10 cellular contexts compared by ENCODE assay signal in genomic region chr3:183826448-183826847, GRCh38. TPM values are rescaled to one million over a fixed set of nuclear protein-coding genes. Genes with fewer than 3 reads are reported as not detected.
DNase-seq lines count a peak whose midpoint lies in the region; ATAC-seq and TF ChIP-seq lines count a peak whose summit lies in the region.
"Had no signal": no experiment of that assay in that cellular context is flagged by ENCODE, and none has a peak within 500 bp of the region (broad histone marks: within the 10 kb centered on the region; RNA-seq: fewer than 3 reads in every experiment).

No MANE protein-coding gene starts in this region.

- H3K36me3 ChIP-seq in heart right ventricle: peaks cover 0 to 38% (median 0%) of the 10 kb centered on the region in 9 donors

- H3K36me3 Mint-ChIP-seq in activated CD8-positive, alpha-beta memory T cell treated with anti-CD3 and anti-CD28 coated beads, Interleukin-2, amount 10 ng/mL, durations not matched to agents 7 days and 5 days: no peaks in the 10 kb centered on the region
- H3K36me3 Mint-ChIP-seq in WTC11: no peaks in the 10 kb centered on the region; the same call in 1 of the 2 replicates
- peaks cover 32% of the 10 kb centered on the region for H3K36me3 Mint-ChIP-seq in stimulated activated memory B cell treated with anti-CD40 and anti-IgM and Interleukin-4, amounts not matched to agents 10 μg/mL and 1 μg/mL and 100 μg/mL, for 72 hours

- no peak overlapping the region for H3K4me3 ChIP-seq in heart right ventricle

- H3K9me3 ChIP-seq in heart right ventricle: no peaks in the 10 kb centered on the region

- H3K4me1 ChIP-seq in heart right ventricle: peaks cover 7 to 32% (median 16%) of the 10 kb centered on the region in 9 donors

- TF ChIP-seq CTCF in WTC11 (IDR thresholded peaks at IDR 0.05): no peak
- no peak for TF ChIP-seq CTCF in heart right ventricle (IDR thresholded peaks at IDR 0.05)

- H3K4me3 Mint-ChIP-seq in activated CD8-positive, alpha-beta memory T cell treated with anti-CD3 and anti-CD28 coated beads, Interleukin-2, amount 10 ng/mL, durations not matched to agents 7 days and 5 days: peak overlapping the region; percentile 54
- peak overlapping the region; percentile 65 for H3K4me3 Mint-ChIP-seq in WTC11
- H3K4me3 Mint-ChIP-seq in stimulated activated memory B cell treated with anti-CD40 and anti-IgM and Interleukin-4, amounts not matched to agents 10 μg/mL and 1 μg/mL and 100 μg/mL, for 72 hours: no peak overlapping the region

- peaks cover 15% of the 10 kb centered on the region for H3K4me1 Mint-ChIP-seq in activated CD8-positive, alpha-beta memory T cell treated with anti-CD3 and anti-CD28 coated beads, Interleukin-2, amount 10 ng/mL, durations not matched to agents 7 days and 5 days
- peaks cover 27% of the 10 kb centered on the region for H3K4me1 Mint-ChIP-seq in WTC11
- peaks cover 16% of the 10 kb centered on the region for H3K4me1 Mint-ChIP-seq in stimulated activated memory B cell treated with anti-CD40 and anti-IgM and Interleukin-4, amounts not matched to agents 10 μg/mL and 1 μg/mL and 100 μg/mL, for 72 hours

- peaks cover 0 to 10% (median 0%) of the 10 kb centered on the region in 7 donors for H3K27me3 ChIP-seq in heart right ventricle

- H3K9me3 Mint-ChIP-seq in activated CD8-positive, alpha-beta memory T cell treated with anti-CD3 and anti-CD28 coated beads, Interleukin-2, amount 10 ng/mL, durations not matched to agents 7 days and 5 days (ENCODE audit: low read depth): no peaks in the 10 kb centered on the region
- H3K9me3 Mint-ChIP-seq in WTC11: no peaks in the 10 kb centered on the region
- H3K9me3 Mint-ChIP-seq in stimulated activated memory B cell treated with anti-CD40 and anti-IgM and Interleukin-4, amounts not matched to agents 10 μg/mL and 1 μg/mL and 100 μg/mL, for 72 hours: no peaks in the 10 kb centered on the region
- H3K9me3 Mint-ChIP-seq: activated naive CD4-positive, alpha-beta T cell treated with anti-CD3 and anti-CD28 coated beads, Interleukin-2, amount 50 U/mL, for 72 hours had no signal

- POLR2A ChIA-PET in WTC11 (lab: Charles Lee): no interaction called here

- ATAC-seq in activated CD8-positive, alpha-beta memory T cell treated with anti-CD3 and anti-CD28 coated beads, Interleukin-2, amount 10 ng/mL, durations not matched to agents 7 days and 5 days: no peak
- ATAC-seq in WTC11: no peak
- peak in 6 of 8 donors; percentile 30 to 64 (median 42) for ATAC-seq in heart right ventricle
- ATAC-seq in stimulated activated memory B cell treated with anti-CD40 and anti-IgM and Interleukin-4, amounts not matched to agents 10 μg/mL and 1 μg/mL and 100 μg/mL, for 72 hours: no peak

- CTCF ChIA-PET in activated CD8-positive, alpha-beta memory T cell treated with anti-CD3 and anti-CD28 coated beads, Interleukin-2, amount 10 ng/mL, durations not matched to agents 7 days and 5 days (lab: Charles Lee): interaction anchor here (1.8 to 4.5 kb wide), 2 partner anchors 52 to 58 kb away, joined by 6 to 23 read pairs; partner anchors contain the start of gene PARL
- CTCF ChIA-PET in WTC11 (lab: Charles Lee): interaction anchor here (0.6 to 3.9 kb wide), 4 partner anchors 12 to 347 kb away, joined by 3 to 23 read pairs (median 4); partner anchors contain the start of gene PARL

- intact Hi-C loops in heart right ventricle (cut with DNase I): no loop called here

- peaks cover 16% of the 10 kb centered on the region for H3K27me3 Mint-ChIP-seq in activated CD8-positive, alpha-beta memory T cell treated with anti-CD3 and anti-CD28 coated beads, Interleukin-2, amount 10 ng/mL, durations not matched to agents 7 days and 5 days
- H3K27me3 Mint-ChIP-seq in WTC11 (ENCODE audit: low read depth): peaks cover 12% of the 10 kb centered on the region
- H3K27me3 Mint-ChIP-seq in stimulated activated memory B cell treated with anti-CD40 and anti-IgM and Interleukin-4, amounts not matched to agents 10 μg/mL and 1 μg/mL and 100 μg/mL, for 72 hours: no peaks in the 10 kb centered on the region

- H3K27ac Mint-ChIP-seq in activated CD8-positive, alpha-beta memory T cell treated with anti-CD3 and anti-CD28 coated beads, Interleukin-2, amount 10 ng/mL, durations not matched to agents 7 days and 5 days: no peak overlapping the region
- H3K27ac Mint-ChIP-seq in WTC11: peak overlapping the region; percentile 77
- H3K27ac Mint-ChIP-seq in stimulated activated memory B cell treated with anti-CD40 and anti-IgM and Interleukin-4, amounts not matched to agents 10 μg/mL and 1 μg/mL and 100 μg/mL, for 72 hours: peak overlapping the region; percentile 5
- H3K27ac Mint-ChIP-seq: activated naive CD4-positive, alpha-beta T cell treated with anti-CD3 and anti-CD28 coated beads, Interleukin-2, amount 50 U/mL, for 72 hours had no signal

- H3K27ac ChIP-seq in heart right ventricle: peak overlapping the region in 1 of 10 donors; percentile 65

- 92 to 94% methylated on average over 9 of the region's 9 CpGs for WGBS in heart right ventricle, 2 donors

- peak; percentile 33 for DNase-seq in activated CD8-positive, alpha-beta memory T cell treated with anti-CD3 and anti-CD28 coated beads, Interleukin-2, amount 10 ng/mL, durations not matched to agents 7 days and 5 days
- DNase-seq in activated CD8-positive, alpha-beta memory T cell treated with anti-CD3 and anti-CD28 coated beads, Interleukin-2, amount 50 U/mL, for 4 hours: no peak
- DNase-seq in WTC11 (ENCODE audit: low spot score): no peak
- peak in 1 of 2 donors; percentile 25 for DNase-seq in heart right ventricle
- no peak for DNase-seq in putamen (ENCODE audit: low spot score)
- no peak for DNase-seq in NCI-H2029 treated with DMSO at 0.1 percent for 48 hours (lab: John Stamatoyannopoulos, UW)
- DNase-seq in dedifferentiated amniotic fluid mesenchymal stem cell (ENCODE audit: extremely low spot score): no peak
- DNase-seq: NCI-H226 had no signal

TF ChIP-seq in WTC11, 78 proteins besides CTCF, POLR2A, EP300 and RAD21 (continues in another document):
- no peak for TF ChIP-seq NFYB (CRISPR knock-in tag; conservative IDR thresholded peaks at IDR 0.05; ENCODE audit: low read depth)
- TF ChIP-seq ZBTB21 (CRISPR knock-in tag; IDR thresholded peaks at IDR 0.05; ENCODE audit: borderline replicate concordance): no peak
- TF ChIP-seq, protein P1, sequence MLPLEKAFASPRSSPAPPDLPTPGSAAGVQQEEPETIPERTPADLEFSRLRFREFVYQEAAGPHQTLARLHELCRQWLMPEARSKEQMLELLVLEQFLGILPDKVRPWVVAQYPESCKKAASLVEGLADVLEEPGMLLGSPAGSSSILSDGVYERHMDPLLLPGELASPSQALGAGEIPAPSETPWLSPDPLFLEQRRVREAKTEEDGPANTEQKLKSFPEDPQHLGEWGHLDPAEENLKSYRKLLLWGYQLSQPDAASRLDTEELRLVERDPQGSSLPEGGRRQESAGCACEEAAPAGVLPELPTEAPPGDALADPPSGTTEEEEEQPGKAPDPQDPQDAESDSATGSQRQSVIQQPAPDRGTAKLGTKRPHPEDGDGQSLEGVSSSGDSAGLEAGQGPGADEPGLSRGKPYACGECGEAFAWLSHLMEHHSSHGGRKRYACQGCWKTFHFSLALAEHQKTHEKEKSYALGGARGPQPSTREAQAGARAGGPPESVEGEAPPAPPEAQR (CRISPR knock-in tag; IDR thresholded peaks at IDR 0.05): no peak
- TF ChIP-seq, protein P2, sequence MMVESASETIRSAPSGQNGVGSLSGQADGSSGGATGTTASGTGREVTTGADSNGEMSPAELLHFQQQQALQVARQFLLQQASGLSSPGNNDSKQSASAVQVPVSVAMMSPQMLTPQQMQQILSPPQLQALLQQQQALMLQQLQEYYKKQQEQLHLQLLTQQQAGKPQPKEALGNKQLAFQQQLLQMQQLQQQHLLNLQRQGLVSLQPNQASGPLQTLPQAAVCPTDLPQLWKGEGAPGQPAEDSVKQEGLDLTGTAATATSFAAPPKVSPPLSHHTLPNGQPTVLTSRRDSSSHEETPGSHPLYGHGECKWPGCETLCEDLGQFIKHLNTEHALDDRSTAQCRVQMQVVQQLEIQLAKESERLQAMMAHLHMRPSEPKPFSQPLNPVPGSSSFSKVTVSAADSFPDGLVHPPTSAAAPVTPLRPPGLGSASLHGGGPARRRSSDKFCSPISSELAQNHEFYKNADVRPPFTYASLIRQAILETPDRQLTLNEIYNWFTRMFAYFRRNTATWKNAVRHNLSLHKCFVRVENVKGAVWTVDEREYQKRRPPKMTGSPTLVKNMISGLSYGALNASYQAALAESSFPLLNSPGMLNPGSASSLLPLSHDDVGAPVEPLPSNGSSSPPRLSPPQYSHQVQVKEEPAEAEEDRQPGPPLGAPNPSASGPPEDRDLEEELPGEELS (CRISPR knock-in tag; IDR thresholded peaks at IDR 0.05): no peak
- TF ChIP-seq ZNF263 (CRISPR knock-in tag; IDR thresholded peaks at IDR 0.05; ENCODE audit: low read depth): no peak
- no peak for TF ChIP-seq ELF4 (CRISPR knock-in tag; IDR thresholded peaks at IDR 0.05; ENCODE audit: low read depth)
- no peak for TF ChIP-seq FOXJ3 (CRISPR knock-in tag; IDR thresholded peaks at IDR 0.05; ENCODE audit: borderline replicate concordance)
- TF ChIP-seq ZNF423 (CRISPR knock-in tag; IDR thresholded peaks at IDR 0.05): no peak
- TF ChIP-seq, protein P3, sequence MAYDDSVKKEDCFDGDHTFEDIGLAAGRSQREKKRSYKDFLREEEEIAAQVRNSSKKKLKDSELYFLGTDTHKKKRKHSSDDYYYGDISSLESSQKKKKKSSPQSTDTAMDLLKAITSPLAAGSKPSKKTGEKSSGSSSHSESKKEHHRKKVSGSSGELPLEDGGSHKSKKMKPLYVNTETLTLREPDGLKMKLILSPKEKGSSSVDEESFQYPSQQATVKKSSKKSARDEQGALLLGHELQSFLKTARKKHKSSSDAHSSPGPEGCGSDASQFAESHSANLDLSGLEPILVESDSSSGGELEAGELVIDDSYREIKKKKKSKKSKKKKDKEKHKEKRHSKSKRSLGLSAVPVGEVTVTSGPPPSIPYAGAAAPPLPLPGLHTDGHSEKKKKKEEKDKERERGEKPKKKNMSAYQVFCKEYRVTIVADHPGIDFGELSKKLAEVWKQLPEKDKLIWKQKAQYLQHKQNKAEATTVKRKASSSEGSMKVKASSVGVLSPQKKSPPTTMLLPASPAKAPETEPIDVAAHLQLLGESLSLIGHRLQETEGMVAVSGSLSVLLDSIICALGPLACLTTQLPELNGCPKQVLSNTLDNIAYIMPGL (CRISPR knock-in tag; IDR thresholded peaks at IDR 0.05): no peak
- no peak for TF ChIP-seq TEAD1 (CRISPR knock-in tag; IDR thresholded peaks at IDR 0.05)

RNA-seq across cellular contexts. Expression of gene MAP6D1, which starts 1.1 kb away (rescaled TPM):
- under 1 TPM; 0.47 to 0.70 TPM for total RNA-seq in activated CD8-positive, alpha-beta memory T cell treated with anti-CD3 and anti-CD28 coated beads, Interleukin-2, amount 10 ng/mL, durations not matched to agents 7 days and 5 days
- total RNA-seq in WTC11 (2021): 4.3 to 6.3 TPM (median 5.0 TPM) in 3 replicates
- 1 to 10 TPM in 9 of 10 donors, under 1 TPM in 1; 0.94 to 4.5 (median 2.5) TPM for total RNA-seq in heart right ventricle
- 1 to 10 TPM in 1 of 2 donors, not detected in 1; 1.1 TPM for polyA plus RNA-seq in heart right ventricle

RNA-seq across cellular contexts. Expression of gene PARL, which starts 58.2 kb away (rescaled TPM):
- total RNA-seq in activated CD8-positive, alpha-beta memory T cell treated with anti-CD3 and anti-CD28 coated beads, Interleukin-2, amount 10 ng/mL, durations not matched to agents 7 days and 5 days: 10 to 100 TPM; 48.2 to 62.3 TPM
- total RNA-seq in WTC11 (2021) (71.3 to 93.5 TPM (median 74.3 TPM) in 3 replicates), heart right ventricle (10 to 100 TPM; 52.7 to 70.6 (median 60.7) TPM)
- polyA plus RNA-seq in heart right ventricle: 100 to 1,000 TPM in 1 of 2 donors, 10 to 100 TPM in 1; 45.8 to 113 TPM

Comparison
In these comparisons a context has a peak if more than half of its experiments do, and no peak if none do; other contexts are left out.
1. ATAC-seq: peak in heart right ventricle (6 of 8); none in activated CD8-positive, alpha-beta memory T cell treated with anti-CD3 and anti-CD28 coated beads, Interleukin-2, amount 10 ng/mL, durations not matched to agents 7 days and 5 days (single experiment), WTC11 (single experiment) and stimulated activated memory B cell treated with anti-CD40 and anti-IgM and Interleukin-4, amounts not matched to agents 10 μg/mL and 1 μg/mL and 100 μg/mL, for 72 hours (single experiment).